ENCODE assay signal across 20 cellular contexts in genomic region chr7:44273681-44274622, GRCh38. TPM values are rescaled to one million over a fixed set of nuclear protein-coding genes. Genes with fewer than 3 reads are reported as not detected.
A peak's percentile ranks its signal among the peaks of the same experiment; 100 is the strongest.
DNase-seq lines count a peak whose midpoint lies in the region; ATAC-seq, FAIRE-seq and TF ChIP-seq lines count a peak whose summit lies in the region.
"Had no signal": no experiment of that assay in that cellular context is flagged by ENCODE, and none has a peak within 500 bp of the region (broad histone marks: within the 10 kb centered on the region; RNA-seq: fewer than 3 reads in every experiment).

No MANE protein-coding gene starts in this region.

- CTCF ChIA-PET in K562 (lab: Yijun Ruan, JAX; ENCODE audit: low intra/inter-chr PET ratio) = no interaction called here

- H3K36me3 ChIP-seq in K562 (ENCODE audit: control insufficient read depth, insufficient read depth, low read length) = no peaks in the 10 kb centered on the region
- H3K36me3 ChIP-seq in neuronal stem cell (replicated peaks in 1 of 2; ENCODE audit: control insufficient read depth in 2 of 2, insufficient read depth in 2 of 2, low read length in 2 of 2) = no peaks in the 10 kb centered on the region
- H3K36me3 ChIP-seq: SJCRH30 had no signal

- H3K27me3 ChIP-seq in K562 (ENCODE audit: control insufficient read depth in 2 of 2, insufficient read depth in 2 of 2, low read length in 2 of 2) (peaks cover 31 to 81% of the 10 kb centered on the region in 2 experiments; a peak in 4 of 5 replicates), neuronal stem cell (ENCODE audit: control insufficient read depth in 3 of 3, insufficient read depth in 3 of 3, low read depth in 1 of 3, low read length in 3 of 3) (peaks cover 0 to 37% (median 0%) of the 10 kb centered on the region in 3 experiments)
- H3K27me3 ChIP-seq: foreskin keratinocyte had no signal

- no peak for TF ChIP-seq CTCF in K562 (IDR thresholded peaks at IDR 0.05 in 2 of 3, conservative IDR thresholded peaks at IDR 0.05 in 1 of 3; ENCODE audit: insufficient read depth in 2 of 3, low read depth in 1 of 3, low read length in 3 of 3)

- H3K9me1 ChIP-seq in K562 (ENCODE audit: control insufficient read depth, insufficient read depth, low read length) = no peaks in the 10 kb centered on the region

- no peak for TF ChIP-seq RAD21 in K562 (CRISPR knock-in tag; conservative IDR thresholded peaks at IDR 0.05 in 1 of 2, IDR thresholded peaks at IDR 0.05 in 1 of 2)

- in situ Hi-C loops in K562 (cut with MboI) = no loop called here

- no TSS peak for BruUV-seq in K562 (replicated peaks; lab: Mats Ljungman, UMichigan)

- 7% methylated on average over 16 of the region's 22 CpGs for WGBS in K562 (ENCODE audit: insufficient coverage, low coverage, missing lambda C conversion rate)
- WGBS in neuronal stem cell (ENCODE audit: extremely low coverage in 2 of 2, insufficient read length in 2 of 2, insufficient replicate concordance in 1 of 2), 2 donors = no CpG with 5 or more reads among the region's 22 CpGs

- H3K18ac ChIP-seq in neuronal stem cell (ENCODE audit: low read length) = peak overlapping the region; percentile 78

- H3K9ac ChIP-seq in K562 (ENCODE audit: insufficient read depth in 1 of 2, low read depth in 2 of 2, low read length in 2 of 2) = no peak overlapping the region
- no peak overlapping the region for H3K9ac ChIP-seq in neuronal stem cell (ENCODE audit: low read depth, low read length, poor library complexity)

- H2BK15ac ChIP-seq in neuronal stem cell (ENCODE audit: low read length) = peak overlapping the region; percentile 95

- no peak for DNase-seq in GM12891 (ENCODE audit: insufficient read length, low spot score)
- DNase-seq in K562 (ENCODE audit: extremely low read depth in 1 of 4, low spot score in 3 of 4) = no peak
- no peak for DNase-seq in neuronal stem cell (ENCODE audit: low spot score)
- no peak for DNase-seq in NCI-H1105 (lab: John Stamatoyannopoulos, UW)
- DNase-seq in NCI-H345 (lab: John Stamatoyannopoulos, UW) = no peak
- DNase-seq in GDM1 (lab: John Stamatoyannopoulos, UW) = no peak
- DNase-seq: activated gamma-delta T cell; CD8-positive, alpha-beta memory T cell; DND-41; foreskin keratinocyte; NCI-H1436; NCI-H2171; PC-3; SJCRH30; T-helper 2 cell had no signal

- no peak overlapping the region for H4K91ac ChIP-seq in neuronal stem cell (ENCODE audit: low read depth, low read length, poor library complexity)

- peak; percentile 61 for ATAC-seq in GM19023 (IDR thresholded peaks at IDR 0.05; ENCODE audit: unreplicated experiment)
- ATAC-seq in K562 = peak; percentile 13; the same call in 1 of the 3 replicates
- ATAC-seq in GM21367 (IDR thresholded peaks at IDR 0.05; ENCODE audit: unreplicated experiment) = no peak
- ATAC-seq: foreskin keratinocyte, PC-3, WTC11 had no signal

- TF ChIP-seq EP300 in K562 (IDR thresholded peaks at IDR 0.05; ENCODE audit: low read length) = no peak

- TF ChIP-seq POLR2A in GM12891 (IDR thresholded peaks at IDR 0.05; ENCODE audit: low read depth, low read length) (no peak), K562 (conservative IDR thresholded peaks at IDR 0.05) (no peak)

- no peak overlapping the region for H2BK5ac ChIP-seq in neuronal stem cell (ENCODE audit: low read length)

- H3K4me2 ChIP-seq in K562 (ENCODE audit: insufficient read depth, low read length) = no peak overlapping the region
- no peak overlapping the region for H3K4me2 ChIP-seq in neuronal stem cell (ENCODE audit: insufficient read depth, low read length, poor library complexity, severe bottlenecking)

- H3K4ac ChIP-seq in neuronal stem cell (ENCODE audit: low read length) = no peak overlapping the region

- H3K27ac ChIP-seq in K562 (ENCODE audit: extremely low read depth, low read depth, low read length) (no peak overlapping the region), neuronal stem cell (replicated peaks; ENCODE audit: low read length) (no peak overlapping the region)
- H3K27ac ChIP-seq: epithelial cell of prostate, foreskin keratinocyte, SJCRH30 had no signal

- intact Hi-C loops in K562 (cut with micrococcal nuclease) = no loop called here

- no peak overlapping the region for H3K4me3 ChIP-seq in K562
- H3K4me3 ChIP-seq in neuronal stem cell (ENCODE audit: low read length in 2 of 2) = no peak overlapping the region
- H3K4me3 ChIP-seq: SJCRH30 had no signal

- peaks cover 0 to 15% of the 10 kb centered on the region in 2 experiments; a peak in 2 of 5 replicates for H3K4me1 ChIP-seq in K562 (replicated peaks in 1 of 2; ENCODE audit: control insufficient read depth in 2 of 2, insufficient read depth in 2 of 2, low read length in 2 of 2)
- H3K4me1 ChIP-seq in neuronal stem cell (ENCODE audit: control insufficient read depth in 2 of 2, insufficient read depth in 1 of 2, low read depth in 1 of 2, low read length in 2 of 2) = peaks cover 10 to 15% of the 10 kb centered on the region in 2 donors
- H3K4me1 ChIP-seq: foreskin keratinocyte, SJCRH30 had no signal

- H4K8ac ChIP-seq in neuronal stem cell (ENCODE audit: low read depth, low read length) = no peak overlapping the region

- POLR2A ChIA-PET in K562 (lab: Yijun Ruan, JAX) = interaction anchor here (0.5 to 1.0 kb wide), 3 partner anchors 16 to 1052 kb away, joined by 3 to 4 read pairs (median 3); no protein-coding TSS in a partner anchor

- no peak overlapping the region for H2AFZ ChIP-seq in K562 (ENCODE audit: low read depth, low read length)
- no peak overlapping the region for H2AFZ ChIP-seq in neuronal stem cell (ENCODE audit: low read length)

- no peak overlapping the region for H3K14ac ChIP-seq in neuronal stem cell (ENCODE audit: low read length)

- no peaks in the 10 kb centered on the region for H3K9me3 ChIP-seq in K562 (replicated peaks; ENCODE audit: control insufficient read depth, insufficient read depth, low read depth, low read length)
- H3K9me3 ChIP-seq in neuronal stem cell (replicated peaks in 1 of 2; ENCODE audit: control insufficient read depth in 2 of 2, insufficient read depth in 1 of 2, low read depth in 1 of 2, low read length in 2 of 2) = no peaks in the 10 kb centered on the region
- H3K9me3 ChIP-seq: SJCRH30 had no signal

- H3K23ac ChIP-seq in neuronal stem cell (ENCODE audit: low read depth, low read length, poor library complexity) = no peak overlapping the region

- no peaks in the 10 kb centered on the region for H3K79me2 ChIP-seq in K562 (ENCODE audit: control insufficient read depth, insufficient read depth, low read length)

- FAIRE-seq in GM12891 (lab: Jason Lieb, UNC) (peak; percentile 33), K562 (lab: Jason Lieb, UNC) (no peak)

- no peaks in the 10 kb centered on the region for H3K79me1 ChIP-seq in neuronal stem cell (ENCODE audit: low read depth, low read length)

- no peak overlapping the region for H2BK12ac ChIP-seq in neuronal stem cell (ENCODE audit: low read length)

- no peak overlapping the region for H2BK120ac ChIP-seq in neuronal stem cell (ENCODE audit: low read depth, low read length)

- H4K20me1 ChIP-seq in K562 (replicated peaks; ENCODE audit: control insufficient read depth, insufficient read depth, low read length) = no peaks in the 10 kb centered on the region

- peak overlapping the region; percentile 36 for H2AK5ac ChIP-seq in neuronal stem cell (ENCODE audit: low read depth, low read length)

TF ChIP-seq in GM12891, 5 proteins besides CTCF, POLR2A, EP300 and RAD21:
- TF ChIP-seq TAF1 (IDR thresholded peaks at IDR 0.05; ENCODE audit: low read depth, low read length) (no peak), POU2F2 (IDR thresholded peaks at IDR 0.05; ENCODE audit: low read depth, low read length) (no peak)

TF ChIP-seq in K562, 482 proteins besides CTCF, POLR2A, EP300 and RAD21 (continues in another document):
- TF ChIP-seq ID3 (CRISPR knock-in tag; IDR thresholded peaks at IDR 0.05) (no peak), ID3 (tag; IDR thresholded peaks at IDR 0.05) (no peak), FOSL1 (tag; conservative IDR thresholded peaks at IDR 0.05) (no peak)

RNA-seq across cellular contexts. Expression of gene CAMK2B, which starts 51.4 kb away (rescaled TPM):
- polyA plus RNA-seq in GM12891 (2012; ENCODE audit: low read depth, missing spikeins) = 0.65 TPM
- 0.23 TPM in 1 of 2 replicates, not detected in the other for total RNA-seq in K562 (2011; cell fraction: chromatin; rRNA removed; ENCODE audit: low replicate concordance)
- 0.26 and 0.50 TPM in 2 replicates for total RNA-seq in K562 (2011; cell fraction: nucleolus; rRNA removed)
- not detected in 2 replicates for total RNA-seq in K562 (2011; cell fraction: nucleoplasm; rRNA removed)
- total RNA-seq in K562 (2014; rRNA removed) (0.09 and 0.16 TPM in 2 replicates), K562 (2014; rRNA removed; fragmentation: Illumina TruSeq; extraction: Trizol) (not detected in 2 replicates), K562 (2015; rRNA removed; fragmentation: Illumina TruSeq; extraction: Trizol) (0.04 TPM in 2 replicates), K562 (2021) (0.29 TPM in 1 of 2 replicates, not detected in the other)
- polyA plus RNA-seq in K562 (2011; rRNA removed) (0.04 and 0.12 TPM in 2 replicates), K562 (2014; fragmentation: Illumina TruSeq; extraction: Trizol) (0.07 and 0.10 TPM in 2 replicates), K562 (2014; fragmentation: Nextera tagmentation; extraction: Ambion mirVana) (not detected), K562 (2014; rRNA removed) (0.05 and 0.08 TPM in 2 replicates)
- 0.04 and 0.13 TPM in 2 replicates for polyA plus RNA-seq in K562 (2011; cell fraction: cytosol; rRNA removed)
- 0.10 and 0.18 TPM in 2 replicates for polyA plus RNA-seq in K562 (2011; cell fraction: nucleus; rRNA removed)
- polyA plus RNA-seq in K562 (2012) = 0.09 and 0.18 TPM in 2 replicates
- not detected in 2 replicates for polyA minus RNA-seq in K562 (2011; rRNA and poly(A)+ RNA removed)
- polyA minus RNA-seq in K562 (2011; cell fraction: cytosol; rRNA and poly(A)+ RNA removed) = not detected in 2 replicates
- not detected in 2 replicates for polyA minus RNA-seq in K562 (2011; cell fraction: nucleus; rRNA and poly(A)+ RNA removed)
- polyA plus RNA-seq in neuronal stem cell (2013, experiment 1 of 2) = 0.79 TPM
- 0.65 TPM for polyA plus RNA-seq in neuronal stem cell (2013, experiment 2 of 2)
- total RNA-seq: mononuclear cell had no signal
- polyA plus RNA-seq: CD8-positive, alpha-beta memory T cell had no signal
